Comparison of ENCODE assay signal across 1 cellular context in genomic region chr2:54570925-54571694, GRCh38.
TF ChIP-seq lines count a peak whose summit lies in the region.

No MANE protein-coding gene starts in this region.

TF ChIP-seq in K562, 482 proteins besides CTCF, POLR2A, EP300 and RAD21 (continued from another document and continues in another):
- TF ChIP-seq SNRNP70 (optimal IDR thresholded peaks at IDR 0.05; ENCODE audit: low read depth, low read length), result no peak
- 0 out of 2 replicates have a peak, but pooled peaks have one; percentile 29 for TF ChIP-seq MTA2 (IDR thresholded peaks at IDR 0.05; ENCODE audit: low read depth)
- TF ChIP-seq ZFP36 (IDR thresholded peaks at IDR 0.05; ENCODE audit: low read depth, low read length, partially characterized antibody), result peak; percentile 20
- no peak for TF ChIP-seq MGA (IDR thresholded peaks at IDR 0.05)
- no peak for TF ChIP-seq E2F6 (IDR thresholded peaks at IDR 0.05; ENCODE audit: borderline replicate concordance in 1 of 2, extremely low read depth in 1 of 2, insufficient read depth in 1 of 2, insufficient read length in 1 of 2, low read depth in 1 of 2, low read length in 1 of 2, poor library complexity in 1 of 2, severe bottlenecking in 1 of 2)
- TF ChIP-seq HDAC1 (IDR thresholded peaks at IDR 0.05), result peak in 1 of 2 experiments; percentile 92; a peak in 2 of 4 replicates
- TF ChIP-seq ELK3 (CRISPR knock-in tag; IDR thresholded peaks at IDR 0.05), result no peak
- no peak for TF ChIP-seq MCM2 (IDR thresholded peaks at IDR 0.05; ENCODE audit: low read depth)
- no peak for TF ChIP-seq ZNF780A (CRISPR knock-in tag; IDR thresholded peaks at IDR 0.05)
- TF ChIP-seq HMBOX1 (IDR thresholded peaks at IDR 0.05), result peak; percentile 80
- TF ChIP-seq CCNT2 (IDR thresholded peaks at IDR 0.05; ENCODE audit: borderline replicate concordance, extremely low read depth, insufficient read length, low read depth, low read length), result peak; percentile 48
- TF ChIP-seq ZNF384 (IDR thresholded peaks at IDR 0.05; ENCODE audit: low read depth, low read length), result no peak
- TF ChIP-seq ZNF589 (CRISPR knock-in tag; IDR thresholded peaks at IDR 0.05; ENCODE audit: low read depth), result peak; percentile 18; the same call in 1 of the 2 replicates
- TF ChIP-seq MYNN (IDR thresholded peaks at IDR 0.05), result peak; percentile 65; the same call in 1 of the 2 replicates
- no peak for TF ChIP-seq MYNN (CRISPR knock-in tag; IDR thresholded peaks at IDR 0.05)
- TF ChIP-seq ZNF175 (CRISPR knock-in tag; IDR thresholded peaks at IDR 0.05; ENCODE audit: low read depth), result peak; percentile 88; the same call in 1 of the 2 replicates
- TF ChIP-seq ASH1L (IDR thresholded peaks at IDR 0.05; ENCODE audit: borderline replicate concordance, low read depth, partially characterized antibody), result no peak
- TF ChIP-seq ZNF644 (tag; IDR thresholded peaks at IDR 0.05; ENCODE audit: low read depth), result 0 out of 2 replicates have a peak, but pooled peaks have one; percentile 39
- TF ChIP-seq STAG1 (CRISPR knock-in tag; IDR thresholded peaks at IDR 0.05; ENCODE audit: borderline replicate concordance), result no peak
- no peak for TF ChIP-seq ZNF511 (CRISPR knock-in tag; IDR thresholded peaks at IDR 0.05)
- TF ChIP-seq ZBTB7A (IDR thresholded peaks at IDR 0.05; ENCODE audit: borderline replicate concordance, control insufficient read depth, low read depth, low read length), result no peak
- no peak for TF ChIP-seq E2F8 (IDR thresholded peaks at IDR 0.05; ENCODE audit: low read depth, partially characterized antibody)
- no peak for TF ChIP-seq NFRKB (IDR thresholded peaks at IDR 0.05; ENCODE audit: low read depth)
- TF ChIP-seq SMARCA4 (IDR thresholded peaks at IDR 0.05), result peak; percentile 83
- no peak for TF ChIP-seq MEF2A (IDR thresholded peaks at IDR 0.05; ENCODE audit: control insufficient read depth, low read depth, low read length)
- TF ChIP-seq CBFA2T2 (conservative IDR thresholded peaks at IDR 0.05), result peak; percentile 74
- peak; percentile 79; the same call in 1 of the 2 replicates for TF ChIP-seq NBN (IDR thresholded peaks at IDR 0.05; ENCODE audit: low read depth)
- TF ChIP-seq ATF7 (IDR thresholded peaks at IDR 0.05), result peak; percentile 50; the same call in 1 of the 2 replicates
- TF ChIP-seq MLLT1 (IDR thresholded peaks at IDR 0.05), result peak in 1 of 2 experiments; percentile 95; a peak in 2 of 4 replicates
- TF ChIP-seq TCF3 (CRISPR knock-in tag; IDR thresholded peaks at IDR 0.05), result peak; percentile 77
- TF ChIP-seq CBFA2T3 (IDR thresholded peaks at IDR 0.05), result peak; percentile 88
- TF ChIP-seq FOXJ3 (CRISPR knock-in tag; IDR thresholded peaks at IDR 0.05), result no peak
- no peak for TF ChIP-seq SFPQ (IDR thresholded peaks at IDR 0.05; ENCODE audit: low read depth, low read length)
- peak; percentile 80 for TF ChIP-seq CEBPG (CRISPR knock-in tag; IDR thresholded peaks at IDR 0.05)
- TF ChIP-seq CEBPG (tag; conservative IDR thresholded peaks at IDR 0.05 in 1 of 2, IDR thresholded peaks at IDR 0.05 in 1 of 2), result peak in 1 of 2 experiments; percentile 35; a peak in 2 of 4 replicates
- TF ChIP-seq ETV1 (tag; conservative IDR thresholded peaks at IDR 0.05; ENCODE audit: low read depth), result peak; percentile 47; the same call in 1 of the 2 replicates
- no peak for TF ChIP-seq MTF1 (CRISPR knock-in tag; IDR thresholded peaks at IDR 0.05; ENCODE audit: borderline replicate concordance)
- no peak for TF ChIP-seq RBM39 (optimal IDR thresholded peaks at IDR 0.05; ENCODE audit: low read depth, low read length)
